In genomic region chr11:665707-666281, GRCh38 we compare ENCODE assay signal across 2 cellular contexts.
TF ChIP-seq lines count a peak whose summit lies in the region.

No MANE protein-coding gene starts in this region.

TF ChIP-seq in IMR-90, 13 proteins besides CTCF, POLR2A, EP300 and RAD21:
- TF ChIP-seq NFE2L2 (IDR thresholded peaks at IDR 0.05; ENCODE audit: low read depth, low read length), result peak; percentile 40; the same call in 1 of the 2 replicates
- no peak for TF ChIP-seq RCOR1 (IDR thresholded peaks at IDR 0.05; ENCODE audit: insufficient replicate concordance, low read length)

TF ChIP-seq in SK-N-SH treated with all-trans-retinoic acid at 6 μM for 48 hours, 23 proteins besides CTCF, POLR2A, EP300 and RAD21:
- TF ChIP-seq, protein P1, sequence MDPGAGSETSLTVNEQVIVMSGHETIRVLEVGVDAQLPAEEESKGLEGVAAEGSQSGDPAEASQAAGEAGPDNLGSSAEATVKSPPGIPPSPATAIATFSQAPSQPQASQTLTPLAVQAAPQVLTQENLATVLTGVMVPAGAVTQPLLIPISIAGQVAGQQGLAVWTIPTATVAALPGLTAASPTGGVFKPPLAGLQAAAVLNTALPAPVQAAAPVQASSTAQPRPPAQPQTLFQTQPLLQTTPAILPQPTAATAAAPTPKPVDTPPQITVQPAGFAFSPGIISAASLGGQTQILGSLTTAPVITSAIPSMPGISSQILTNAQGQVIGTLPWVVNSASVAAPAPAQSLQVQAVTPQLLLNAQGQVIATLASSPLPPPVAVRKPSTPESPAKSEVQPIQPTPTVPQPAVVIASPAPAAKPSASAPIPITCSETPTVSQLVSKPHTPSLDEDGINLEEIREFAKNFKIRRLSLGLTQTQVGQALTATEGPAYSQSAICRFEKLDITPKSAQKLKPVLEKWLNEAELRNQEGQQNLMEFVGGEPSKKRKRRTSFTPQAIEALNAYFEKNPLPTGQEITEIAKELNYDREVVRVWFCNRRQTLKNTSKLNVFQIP (CRISPR knock-in tag; IDR thresholded peaks at IDR 0.05; ENCODE audit: borderline replicate concordance, low read depth), result no peak
- TF ChIP-seq ZNF565 (CRISPR knock-in tag; conservative IDR thresholded peaks at IDR 0.05; ENCODE audit: low read depth) (no peak), BACH2 (CRISPR knock-in tag; IDR thresholded peaks at IDR 0.05; ENCODE audit: borderline replicate concordance) (no peak), CSDC2 (CRISPR knock-in tag; IDR thresholded peaks at IDR 0.05) (no peak), ZNF8 (CRISPR knock-in tag; IDR thresholded peaks at IDR 0.05) (no peak), ESRRG (CRISPR knock-in tag; IDR thresholded peaks at IDR 0.05) (no peak), ARNTL (CRISPR knock-in tag; IDR thresholded peaks at IDR 0.05; ENCODE audit: borderline replicate concordance, low read depth) (no peak), TCF4 (CRISPR knock-in tag; IDR thresholded peaks at IDR 0.05; ENCODE audit: borderline replicate concordance) (no peak), OSR1 (CRISPR knock-in tag; IDR thresholded peaks at IDR 0.05) (no peak), GLIS3 (CRISPR knock-in tag; IDR thresholded peaks at IDR 0.05) (no peak), SNAI2 (CRISPR knock-in tag; IDR thresholded peaks at IDR 0.05) (no peak)
- TF ChIP-seq, protein P2, sequence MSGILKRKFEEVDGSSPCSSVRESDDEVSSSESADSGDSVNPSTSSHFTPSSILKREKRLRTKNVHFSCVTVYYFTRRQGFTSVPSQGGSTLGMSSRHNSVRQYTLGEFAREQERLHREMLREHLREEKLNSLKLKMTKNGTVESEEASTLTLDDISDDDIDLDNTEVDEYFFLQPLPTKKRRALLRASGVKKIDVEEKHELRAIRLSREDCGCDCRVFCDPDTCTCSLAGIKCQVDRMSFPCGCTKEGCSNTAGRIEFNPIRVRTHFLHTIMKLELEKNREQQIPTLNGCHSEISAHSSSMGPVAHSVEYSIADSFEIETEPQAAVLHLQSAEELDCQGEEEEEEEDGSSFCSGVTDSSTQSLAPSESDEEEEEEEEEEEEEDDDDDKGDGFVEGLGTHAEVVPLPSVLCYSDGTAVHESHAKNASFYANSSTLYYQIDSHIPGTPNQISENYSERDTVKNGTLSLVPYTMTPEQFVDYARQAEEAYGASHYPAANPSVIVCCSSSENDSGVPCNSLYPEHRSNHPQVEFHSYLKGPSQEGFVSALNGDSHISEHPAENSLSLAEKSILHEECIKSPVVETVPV (CRISPR knock-in tag; IDR thresholded peaks at IDR 0.05), result no peak
